1 cellular context compared by ENCODE assay signal in the genomic region with DNA sequence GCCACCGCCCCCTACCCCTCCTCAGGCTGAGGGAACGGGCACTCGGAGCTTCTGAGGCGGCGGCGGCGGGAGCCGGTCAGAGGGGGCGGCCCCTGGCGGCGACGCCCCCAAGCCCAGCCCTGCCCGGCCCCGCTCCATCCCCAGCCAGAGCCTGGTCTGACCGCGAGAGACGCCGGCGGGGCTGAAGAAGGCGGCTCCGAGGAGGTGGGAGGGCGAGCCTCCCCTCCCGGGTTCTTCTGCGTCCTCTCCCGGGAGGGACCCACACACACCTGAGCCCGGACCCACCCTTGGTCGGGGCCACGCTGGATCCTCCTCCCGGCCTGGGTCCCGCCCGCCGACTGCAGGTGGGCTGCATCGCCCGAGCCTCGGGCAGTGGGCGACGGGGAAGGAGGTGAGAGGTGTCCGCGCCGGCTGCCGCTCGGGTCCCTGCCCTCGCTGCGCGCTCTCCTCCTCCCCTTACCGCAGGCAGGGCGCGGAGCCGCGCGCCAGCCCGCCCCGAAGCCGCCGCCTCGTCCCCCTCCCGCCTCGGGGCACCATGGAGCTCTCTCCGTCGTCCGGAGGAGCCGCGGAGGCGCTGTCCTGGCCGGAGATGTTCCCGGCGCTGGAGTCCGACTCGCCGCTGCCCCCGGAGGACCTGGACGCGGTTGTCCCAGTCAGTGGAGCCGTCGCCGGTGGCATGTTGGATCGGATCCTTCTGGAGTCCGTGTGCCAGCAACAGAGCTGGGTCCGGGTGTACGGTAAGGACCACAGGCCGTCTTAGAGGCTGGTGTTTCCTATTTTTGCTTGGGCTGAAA.
A peak's percentile ranks its signal among the peaks of the same experiment; 100 is the strongest.
TF ChIP-seq lines count a peak whose summit lies in the region.

RASAL2 (plus strand) TSS at position 147 of the 794 bp plus-strand sequence; CDS start at position 536, 389 bp downstream.

TF ChIP-seq in HepG2, 621 proteins besides CTCF, POLR2A, EP300 and RAD21 (continued from another document and continues in another):
- no peak for TF ChIP-seq ZNF281 (CRISPR knock-in tag; IDR thresholded peaks at IDR 0.05; ENCODE audit: borderline replicate concordance)
- TF ChIP-seq THAP9 (CRISPR knock-in tag; IDR thresholded peaks at IDR 0.05; ENCODE audit: borderline replicate concordance) = no peak
- no peak for TF ChIP-seq HMG20B (CRISPR knock-in tag; conservative IDR thresholded peaks at IDR 0.05)
- no peak for TF ChIP-seq HNF4G (IDR thresholded peaks at IDR 0.05; ENCODE audit: borderline replicate concordance, low read depth, low read length)
- TF ChIP-seq HNF4G (CRISPR knock-in tag; IDR thresholded peaks at IDR 0.05; ENCODE audit: borderline replicate concordance, low read depth) = no peak
- no peak for TF ChIP-seq GRHL1 (CRISPR knock-in tag; conservative IDR thresholded peaks at IDR 0.05)
- TF ChIP-seq ZNF343 (CRISPR knock-in tag; IDR thresholded peaks at IDR 0.05) = peak; percentile 45; the same call in 1 of the 2 replicates
- TF ChIP-seq ZNF292 (CRISPR knock-in tag; IDR thresholded peaks at IDR 0.05; ENCODE audit: borderline replicate concordance, low read depth) = peak; percentile 54; the same call in 1 of the 2 replicates
- TF ChIP-seq ZFP36 (IDR thresholded peaks at IDR 0.05; ENCODE audit: borderline replicate concordance, low read depth, low read length, partially characterized antibody) = no peak
- TF ChIP-seq ZBTB7B (CRISPR knock-in tag; IDR thresholded peaks at IDR 0.05) = 0 out of 2 replicates have a peak, but pooled peaks have one; percentile 24
- TF ChIP-seq TBL1XR1 (IDR thresholded peaks at IDR 0.05; ENCODE audit: borderline replicate concordance, low read length, partially characterized antibody) = no peak
- no peak for TF ChIP-seq ZNF512B (CRISPR knock-in tag; IDR thresholded peaks at IDR 0.05; ENCODE audit: borderline replicate concordance)
- no peak for TF ChIP-seq ZNF747 (CRISPR knock-in tag; IDR thresholded peaks at IDR 0.05; ENCODE audit: borderline replicate concordance)
- no peak for TF ChIP-seq ATF7 (IDR thresholded peaks at IDR 0.05)
- no peak for TF ChIP-seq ATF7 (CRISPR knock-in tag; IDR thresholded peaks at IDR 0.05)
- no peak for TF ChIP-seq BCLAF1 (IDR thresholded peaks at IDR 0.05)
- TF ChIP-seq RFX1 (IDR thresholded peaks at IDR 0.05) = no peak
- TF ChIP-seq ZMAT3 (CRISPR knock-in tag; conservative IDR thresholded peaks at IDR 0.05) = 0 out of 2 replicates have a peak, but pooled peaks have one; percentile 75
- TF ChIP-seq TFE3 (CRISPR knock-in tag; IDR thresholded peaks at IDR 0.05) = no peak
- peak; percentile 48; the same call in 1 of the 2 replicates for TF ChIP-seq ZNF564 (CRISPR knock-in tag; IDR thresholded peaks at IDR 0.05)
- TF ChIP-seq MXD4 (CRISPR knock-in tag; IDR thresholded peaks at IDR 0.05) = 0 out of 2 replicates have a peak, but pooled peaks have one; percentile 15
- TF ChIP-seq SALL2 (CRISPR knock-in tag; IDR thresholded peaks at IDR 0.05) = peak; percentile 74
- 0 out of 2 replicates have a peak, but pooled peaks have one; percentile 16 for TF ChIP-seq FOXK1 (CRISPR knock-in tag; IDR thresholded peaks at IDR 0.05; ENCODE audit: borderline replicate concordance, low read depth)
- TF ChIP-seq KLF11 (CRISPR knock-in tag; IDR thresholded peaks at IDR 0.05) = no peak
- 0 out of 2 replicates have a peak, but pooled peaks have one; percentile 31 for TF ChIP-seq MED13 (CRISPR knock-in tag; IDR thresholded peaks at IDR 0.05)
- TF ChIP-seq BORCS8-MEF2B (CRISPR knock-in tag; IDR thresholded peaks at IDR 0.05) = 0 out of 2 replicates have a peak, but pooled peaks have one; percentile 27
- TF ChIP-seq TGIF2 (CRISPR knock-in tag; IDR thresholded peaks at IDR 0.05) = 0 out of 2 replicates have a peak, but pooled peaks have one; percentile 16
- TF ChIP-seq SRY (CRISPR knock-in tag; IDR thresholded peaks at IDR 0.05) = 0 out of 2 replicates have a peak, but pooled peaks have one; percentile 6
- peak; percentile 71; the same call in 1 of the 2 replicates for TF ChIP-seq ZNF724P (CRISPR knock-in tag; IDR thresholded peaks at IDR 0.05; ENCODE audit: borderline replicate concordance)
- TF ChIP-seq RXRB (CRISPR knock-in tag; IDR thresholded peaks at IDR 0.05; ENCODE audit: borderline replicate concordance) = no peak
- no peak for TF ChIP-seq ZNF207 (IDR thresholded peaks at IDR 0.05; ENCODE audit: borderline replicate concordance)
- TF ChIP-seq, protein P1, sequence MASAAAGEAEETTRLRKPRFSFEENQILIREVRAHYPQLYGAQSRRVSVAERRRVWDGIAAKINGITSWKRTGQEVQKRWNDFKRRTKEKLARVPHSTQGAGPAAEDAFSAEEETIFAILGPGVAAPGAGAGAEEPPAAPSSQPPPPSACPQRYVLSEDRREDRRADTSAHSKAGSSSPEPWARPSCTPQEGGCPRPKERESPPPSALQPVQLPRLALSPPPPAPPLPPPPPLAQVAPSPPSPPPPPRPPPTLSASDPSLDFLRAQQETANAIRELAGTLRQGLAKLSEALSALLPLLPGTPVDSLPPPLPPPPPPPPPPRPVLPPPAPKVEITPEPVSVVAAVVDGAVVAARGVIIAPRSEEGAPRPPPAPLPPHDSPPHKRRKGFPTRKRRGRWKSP (CRISPR knock-in tag; IDR thresholded peaks at IDR 0.05) = peak; percentile 42
- TF ChIP-seq KAT7 (CRISPR knock-in tag; IDR thresholded peaks at IDR 0.05; ENCODE audit: borderline replicate concordance) = peak; percentile 92
- TF ChIP-seq KDM5B (CRISPR knock-in tag; IDR thresholded peaks at IDR 0.05; ENCODE audit: borderline replicate concordance) = peak; percentile 78
- peak; percentile 38; the same call in 1 of the 2 replicates for TF ChIP-seq ZNF644 (CRISPR knock-in tag; IDR thresholded peaks at IDR 0.05; ENCODE audit: low read depth)
